8 cellular contexts compared by ENCODE assay signal in the genomic region with DNA sequence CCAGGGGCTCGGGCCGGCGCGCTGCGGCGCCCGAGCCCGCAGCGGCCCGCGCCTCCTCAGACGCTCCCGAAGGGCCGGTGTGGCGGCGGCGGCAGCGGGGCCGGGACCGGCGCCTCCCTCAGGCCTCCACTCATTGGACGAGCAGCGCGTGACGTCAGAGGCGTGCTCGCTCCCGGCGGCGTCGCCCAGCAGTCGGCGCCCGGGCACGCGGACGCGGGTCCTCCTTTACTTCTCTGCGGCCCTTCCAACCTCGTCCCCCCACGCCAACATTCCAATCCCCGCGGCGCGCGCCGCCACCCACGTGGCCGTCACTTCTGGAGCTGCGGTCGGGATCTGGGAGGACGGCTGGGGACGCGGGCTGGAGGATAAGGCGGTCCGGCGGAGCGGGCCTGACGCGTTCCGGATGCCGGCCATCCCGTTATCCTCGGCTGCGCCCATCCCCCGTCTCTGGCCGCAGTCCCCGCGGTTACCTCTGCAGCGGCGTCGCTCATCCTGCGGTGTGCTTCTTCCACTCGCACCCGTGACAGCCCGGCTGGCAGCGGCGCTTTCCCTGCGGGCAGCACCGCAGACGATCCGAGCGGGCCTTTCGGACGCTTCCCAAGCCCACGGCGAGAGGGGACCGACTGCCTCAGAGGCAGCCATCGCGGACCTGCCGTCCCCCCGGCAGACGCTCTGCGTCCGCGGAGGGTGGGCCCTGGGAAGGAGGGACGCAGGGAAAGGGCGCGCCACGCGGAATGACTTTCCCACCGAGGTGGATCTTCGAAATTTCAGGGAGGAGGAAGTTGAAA. TPM values are rescaled to one million over a fixed set of nuclear protein-coding genes. Genes with fewer than 3 reads are reported as not detected.
DNase-seq lines count a peak whose midpoint lies in the region; ATAC-seq and TF ChIP-seq lines count a peak whose summit lies in the region.

A gene with protein sequence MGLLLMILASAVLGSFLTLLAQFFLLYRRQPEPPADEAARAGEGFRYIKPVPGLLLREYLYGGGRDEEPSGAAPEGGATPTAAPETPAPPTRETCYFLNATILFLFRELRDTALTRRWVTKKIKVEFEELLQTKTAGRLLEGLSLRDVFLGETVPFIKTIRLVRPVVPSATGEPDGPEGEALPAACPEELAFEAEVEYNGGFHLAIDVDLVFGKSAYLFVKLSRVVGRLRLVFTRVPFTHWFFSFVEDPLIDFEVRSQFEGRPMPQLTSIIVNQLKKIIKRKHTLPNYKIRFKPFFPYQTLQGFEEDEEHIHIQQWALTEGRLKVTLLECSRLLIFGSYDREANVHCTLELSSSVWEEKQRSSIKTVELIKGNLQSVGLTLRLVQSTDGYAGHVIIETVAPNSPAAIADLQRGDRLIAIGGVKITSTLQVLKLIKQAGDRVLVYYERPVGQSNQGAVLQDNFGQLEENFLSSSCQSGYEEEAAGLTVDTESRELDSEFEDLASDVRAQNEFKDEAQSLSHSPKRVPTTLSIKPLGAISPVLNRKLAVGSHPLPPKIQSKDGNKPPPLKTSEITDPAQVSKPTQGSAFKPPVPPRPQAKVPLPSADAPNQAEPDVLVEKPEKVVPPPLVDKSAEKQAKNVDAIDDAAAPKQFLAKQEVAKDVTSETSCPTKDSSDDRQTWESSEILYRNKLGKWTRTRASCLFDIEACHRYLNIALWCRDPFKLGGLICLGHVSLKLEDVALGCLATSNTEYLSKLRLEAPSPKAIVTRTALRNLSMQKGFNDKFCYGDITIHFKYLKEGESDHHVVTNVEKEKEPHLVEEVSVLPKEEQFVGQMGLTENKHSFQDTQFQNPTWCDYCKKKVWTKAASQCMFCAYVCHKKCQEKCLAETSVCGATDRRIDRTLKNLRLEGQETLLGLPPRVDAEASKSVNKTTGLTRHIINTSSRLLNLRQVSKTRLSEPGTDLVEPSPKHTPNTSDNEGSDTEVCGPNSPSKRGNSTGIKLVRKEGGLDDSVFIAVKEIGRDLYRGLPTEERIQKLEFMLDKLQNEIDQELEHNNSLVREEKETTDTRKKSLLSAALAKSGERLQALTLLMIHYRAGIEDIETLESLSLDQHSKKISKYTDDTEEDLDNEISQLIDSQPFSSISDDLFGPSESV (minus strand): TSS at position 81 of the 788 bp plus-strand sequence. CDS start 213 bp downstream, outside the sequence.

- H3K27ac Mint-ChIP-seq in GM23338 (no peak within 1 kb of the TSS), natural killer cell (peak within 1 kb of the TSS; percentile 87 to 92)

- intact Hi-C loops in natural killer cell (cut with micrococcal nuclease) = no loop called here

- H4K20me1 ChIP-seq in GM23338 (replicated peaks; ENCODE audit: insufficient read depth) = peaks cover 37% of the 10 kb centered on the region

- peak within 1 kb of the TSS; percentile 96 for H3K4me2 ChIP-seq in GM23338

- no peaks in the 10 kb centered on the region for H3F3A ChIP-seq in GM23338 (replicated peaks; ENCODE audit: low read depth)

- peak; percentile 92 for DNase-seq in EH (ENCODE audit: low read depth)
- peak; percentile 94 for DNase-seq in GM23338 (ENCODE audit: low spot score)
- peak; percentile 89 for DNase-seq in LHCN-M2 (ENCODE audit: low read depth)
- DNase-seq in activated T-helper 9 cell treated with anti-CD3 and anti-CD28 coated beads, Interleukin-2, amount 50 U/mL, for 16 hours (ENCODE audit: low read depth) = peak; percentile 87
- peak; percentile 85 for DNase-seq in fibroblast of peridontal ligament (ENCODE audit: extremely low read depth)
- DNase-seq in natural killer cell = peak; percentile 95
- DNase-seq in stimulated activated naive CD4-positive, alpha-beta T cell treated with Interleukin-2 at 50 U/mL for 16 hours (lab: John Stamatoyannopoulos, UW) = peak; percentile 89

- no peaks in the 10 kb centered on the region for H3K36me3 ChIP-seq in GM23338 (ENCODE audit: insufficient read depth)

- H3K79me2 ChIP-seq in GM23338 (replicated peaks; ENCODE audit: insufficient read depth) = peaks cover 39% of the 10 kb centered on the region

- peak within 1 kb of the TSS; percentile 89 for H2AFZ ChIP-seq in GM23338

- H3K4me3 ChIP-seq in GM23338 = peak within 1 kb of the TSS; percentile 90

- ATAC-seq in GM23338 (peak; percentile 83), natural killer cell (peak; percentile 78 to 90 (median 84))

- H3K4me3 Mint-ChIP-seq in GM23338 (peak within 1 kb of the TSS; percentile 93), natural killer cell (peak within 1 kb of the TSS; percentile 93)

- no peaks in the 10 kb centered on the region for H3K9me2 ChIP-seq in GM23338 (ENCODE audit: insufficient read depth)

- H3K9me3 Mint-ChIP-seq in GM23338 (no peaks in the 10 kb centered on the region), natural killer cell (no peaks in the 10 kb centered on the region)

- peaks cover 54% of the 10 kb centered on the region for H3K27me3 ChIP-seq in GM23338 (ENCODE audit: insufficient read depth)

- TF ChIP-seq CTCF in GM23338 (conservative IDR thresholded peaks at IDR 0.05; ENCODE audit: low read depth in 2 of 2) (no peak), natural killer cell (IDR thresholded peaks at IDR 0.05) (no peak)

- H3K27ac ChIP-seq in GM23338 (ENCODE audit: low read depth) = no peak within 1 kb of the TSS

- H3K4me1 Mint-ChIP-seq in GM23338 = peaks cover 27% of the 10 kb centered on the region
- peaks cover 33 to 38% of the 10 kb centered on the region in 2 donors for H3K4me1 Mint-ChIP-seq in natural killer cell

- peak; percentile 76 for TF ChIP-seq POLR2A in Raji (IDR thresholded peaks at IDR 0.05; ENCODE audit: insufficient read depth, low read depth, low read length)

- peaks cover 22% of the 10 kb centered on the region for H3K4me1 ChIP-seq in GM23338 (ENCODE audit: insufficient read depth)

- peaks cover 21% of the 10 kb centered on the region for H3K27me3 Mint-ChIP-seq in GM23338 (ENCODE audit: insufficient read depth, low read depth, poor library complexity)
- H3K27me3 Mint-ChIP-seq in natural killer cell (ENCODE audit: low read depth in 2 of 2) = peaks cover 16 to 25% of the 10 kb centered on the region in 2 donors

- H3K36me3 Mint-ChIP-seq in GM23338 (ENCODE audit: low read depth) (no peaks in the 10 kb centered on the region; the same call in 2 of the 3 replicates), natural killer cell (no peaks in the 10 kb centered on the region)

TF ChIP-seq in GM23338, 12 proteins besides CTCF, POLR2A, EP300 and RAD21:
- TF ChIP-seq POLR2AphosphoS5 (IDR thresholded peaks at IDR 0.05; ENCODE audit: low read depth) (peak; percentile 74), CREB1 (CRISPR knock-in tag; IDR thresholded peaks at IDR 0.05; ENCODE audit: low read depth) (peak; percentile 96)
- TF ChIP-seq, protein P1, sequence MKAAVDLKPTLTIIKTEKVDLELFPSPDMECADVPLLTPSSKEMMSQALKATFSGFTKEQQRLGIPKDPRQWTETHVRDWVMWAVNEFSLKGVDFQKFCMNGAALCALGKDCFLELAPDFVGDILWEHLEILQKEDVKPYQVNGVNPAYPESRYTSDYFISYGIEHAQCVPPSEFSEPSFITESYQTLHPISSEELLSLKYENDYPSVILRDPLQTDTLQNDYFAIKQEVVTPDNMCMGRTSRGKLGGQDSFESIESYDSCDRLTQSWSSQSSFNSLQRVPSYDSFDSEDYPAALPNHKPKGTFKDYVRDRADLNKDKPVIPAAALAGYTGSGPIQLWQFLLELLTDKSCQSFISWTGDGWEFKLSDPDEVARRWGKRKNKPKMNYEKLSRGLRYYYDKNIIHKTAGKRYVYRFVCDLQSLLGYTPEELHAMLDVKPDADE (IDR thresholded peaks at IDR 0.05) = no peak

RNA-seq across cellular contexts. Expression of the gene that starts here (rescaled TPM):
- 28.6 and 30.2 TPM in 2 replicates for total RNA-seq in GM23338 (2014; rRNA removed; shearing (Covaris generic))
- polyA plus RNA-seq in GM23338 (2016; fragmentation: Nextera tagmentation; extraction: Ambion mirVana) = 8.4 and 11.4 TPM in 2 replicates
- total RNA-seq in LHCN-M2 (2014; rRNA removed) (17.0 and 21.3 TPM in 2 replicates), natural killer cell (10 to 100 TPM; 44.5 to 64.3 (median 51.8) TPM)
- polyA plus RNA-seq in LHCN-M2 (2012) = 5.2 TPM
